Comparison of ENCODE assay signal across 8 cellular contexts in the genomic region with DNA sequence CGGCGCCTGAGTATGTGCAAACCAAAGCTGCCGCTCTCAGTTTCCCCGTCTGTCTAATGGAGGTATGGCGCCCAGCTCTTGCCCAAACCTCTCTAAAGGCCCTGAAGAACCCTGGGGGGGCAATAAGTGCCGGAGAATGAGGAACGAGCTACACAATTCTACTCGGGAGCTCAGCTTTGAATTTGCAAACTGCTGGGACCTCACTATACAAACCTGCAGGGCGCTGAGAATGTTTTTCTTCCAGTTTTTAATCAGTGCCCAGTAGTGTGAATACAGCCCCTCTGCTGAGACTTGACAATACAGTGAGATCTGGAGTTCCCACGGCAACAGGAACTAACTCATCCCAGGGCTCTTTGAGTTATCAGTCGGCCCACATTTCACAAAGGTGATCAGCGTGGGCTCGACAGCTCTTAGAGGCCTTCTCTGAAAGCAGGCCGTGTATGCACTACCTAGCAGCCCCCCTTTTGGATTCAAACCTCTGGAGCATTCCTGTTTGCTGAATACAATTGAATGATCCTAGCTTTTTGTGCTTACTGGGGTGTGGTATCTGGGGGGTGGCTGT. TPM values are rescaled to one million over a fixed set of nuclear protein-coding genes. Genes with fewer than 3 reads are reported as not detected.
DNase-seq lines count a peak whose midpoint lies in the region; ATAC-seq and TF ChIP-seq lines count a peak whose summit lies in the region.

No MANE protein-coding gene starts in this region.

- peaks cover 3% of the 10 kb centered on the region for H3K27me3 ChIP-seq in Loucy (ENCODE audit: insufficient read depth, low read length, poor library complexity, severe bottlenecking)
- H3K27me3 ChIP-seq in left lung = no peaks in the 10 kb centered on the region
- H3K27me3 ChIP-seq in thymus (ENCODE audit: control insufficient read depth, insufficient read depth) = no peaks in the 10 kb centered on the region

- no peak for TF ChIP-seq CTCF in Loucy (conservative IDR thresholded peaks at IDR 0.05; ENCODE audit: low read length)
- TF ChIP-seq CTCF in astrocyte of the spinal cord (IDR thresholded peaks at IDR 0.05; ENCODE audit: low read depth, low read length) = no peak
- no peak for TF ChIP-seq CTCF in left lung (IDR thresholded peaks at IDR 0.05)

- intact Hi-C loops in left lung (cut with DNase I) = no loop called here

- H3K9me3 ChIP-seq in Loucy (ENCODE audit: insufficient read depth, low read depth, low read length) = no peaks in the 10 kb centered on the region
- H3K9me3 ChIP-seq in left lung = no peaks in the 10 kb centered on the region
- H3K9me3 ChIP-seq in thymus (ENCODE audit: control insufficient read depth) = no peaks in the 10 kb centered on the region

- ATAC-seq in left lung (peak; percentile 2), GM21360 (IDR thresholded peaks at IDR 0.05; ENCODE audit: unreplicated experiment) (no peak)

- H4K20me1 ChIP-seq in Loucy (ENCODE audit: insufficient read depth, low read length, poor library complexity, severe bottlenecking) = peaks cover 25% of the 10 kb centered on the region

- peak overlapping the region; percentile 93 for H3K4me3 ChIP-seq in Loucy (ENCODE audit: low read length, poor library complexity, severe bottlenecking)
- peak overlapping the region; percentile 66 for H3K4me3 ChIP-seq in astrocyte of the spinal cord (ENCODE audit: low read depth, low read length)
- peak overlapping the region; percentile 51 to 69 for H3K4me3 ChIP-seq in left lung
- peak overlapping the region; percentile 94 for H3K4me3 ChIP-seq in thymus (ENCODE audit: low read length)

- H3K79me2 ChIP-seq in Loucy (ENCODE audit: insufficient read depth, low read length) = peaks cover 51% of the 10 kb centered on the region

- in situ Hi-C loops in astrocyte of the spinal cord (cut with HindIII; ENCODE audit: low sequenced_read_pairs) = no loop called here

- H3K27ac ChIP-seq in left lung (peak overlapping the region; percentile 90 to 97), thymus (ENCODE audit: low read depth) (peak overlapping the region; percentile 99)

- WGBS in thymus = 61% methylated on average over 14 of the region's 14 CpGs

- peak overlapping the region; percentile 88 for H3K9ac ChIP-seq in Loucy (ENCODE audit: low read depth, low read length, poor library complexity, severe bottlenecking)

- peaks cover 3% of the 10 kb centered on the region for H3F3A ChIP-seq in Loucy (ENCODE audit: low read depth)

- H3K36me3 ChIP-seq in Loucy (ENCODE audit: insufficient read depth, low read length) (peaks cover 35% of the 10 kb centered on the region; the same call in 1 of the 2 replicates), left lung (peaks cover 0 to 45% of the 10 kb centered on the region in 2 donors), thymus (ENCODE audit: control insufficient read depth, insufficient read depth) (peaks cover 43% of the 10 kb centered on the region)

- peaks cover 36% of the 10 kb centered on the region for H3K4me1 ChIP-seq in Loucy (ENCODE audit: insufficient read depth, low read length, poor library complexity, severe bottlenecking)
- peaks cover 0 to 32% of the 10 kb centered on the region in 2 donors for H3K4me1 ChIP-seq in left lung
- peaks cover 13% of the 10 kb centered on the region for H3K4me1 ChIP-seq in thymus (ENCODE audit: control insufficient read depth, insufficient read depth, low read length)

- peak overlapping the region; percentile 85 for H3K4me2 ChIP-seq in Loucy (ENCODE audit: low read depth, low read length, poor library complexity, severe bottlenecking)

- DNase-seq in ELR (ENCODE audit: low read depth) (peak; percentile 47), astrocyte of the spinal cord (ENCODE audit: low read depth, low spot score) (no peak), left lung (no peak), pons (ENCODE audit: low spot score) (no peak)
- no peak for DNase-seq in effector CD4-positive, alpha-beta T cell

- H2AFZ ChIP-seq in Loucy (ENCODE audit: low read length) = no peak overlapping the region

- H3K9me2 ChIP-seq in Loucy (replicated peaks; ENCODE audit: low read depth, low read length) = no peaks in the 10 kb centered on the region

RNA-seq across cellular contexts. Expression of a gene that starts 41.7 kb away (rescaled TPM):
- total RNA-seq in left lung = 10 to 100 TPM; 17.1 to 18.8 TPM
- 5.5 TPM for polyA plus RNA-seq in thymus

RNA-seq across cellular contexts. Expression of a gene that starts 41.9 kb away (rescaled TPM):
- total RNA-seq in left lung = 1 to 10 TPM; 4.0 to 6.4 TPM
- 577 TPM for polyA plus RNA-seq in thymus
